In the genomic region with DNA sequence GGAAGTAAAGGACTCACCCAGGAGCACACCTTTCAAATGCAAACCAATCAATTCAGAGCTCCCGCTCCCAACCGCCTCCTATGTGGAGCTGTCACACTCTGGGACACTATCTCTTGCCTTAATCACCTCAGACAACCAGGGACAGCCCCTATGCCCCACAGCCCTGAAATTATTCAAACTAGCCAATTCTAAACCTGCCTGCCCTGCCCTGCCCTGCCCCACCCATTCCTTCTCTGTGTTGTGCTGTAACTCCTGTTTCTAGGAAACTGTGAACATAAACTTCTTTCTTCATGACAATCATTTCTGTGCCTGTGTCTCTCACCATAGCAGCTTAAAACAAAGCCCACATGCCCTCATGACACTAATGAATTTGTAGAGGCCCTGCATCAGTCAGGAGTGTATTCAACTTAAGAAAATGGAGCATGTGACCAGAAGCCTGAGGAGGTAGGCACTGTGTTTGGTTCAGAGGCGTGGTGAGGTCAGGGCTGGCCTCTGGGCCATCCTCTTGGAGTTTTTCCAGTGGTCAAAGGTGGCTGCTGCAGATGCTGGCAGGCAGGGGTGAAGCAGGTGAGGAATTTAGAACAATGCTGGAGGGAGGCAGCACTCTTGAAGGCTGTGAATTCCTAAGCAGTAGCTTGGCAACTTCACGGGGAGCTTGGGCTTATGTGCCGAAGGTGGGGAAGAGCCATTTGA, we compare ENCODE assay signal across 13 cellular contexts.
DNase-seq lines count a peak whose midpoint lies in the region; ATAC-seq and TF ChIP-seq lines count a peak whose summit lies in the region.
"Had no signal": no experiment of that assay in that cellular context is flagged by ENCODE, and none has a peak within 500 bp of the region (broad histone marks: within the 10 kb centered on the region; RNA-seq: fewer than 3 reads in every experiment).

No MANE protein-coding gene starts in this region.

- H3K4me2 ChIP-seq in neural progenitor cell, result no peak overlapping the region

- TF ChIP-seq CTCF in RWPE1 (conservative IDR thresholded peaks at IDR 0.05; ENCODE audit: low read depth) (no peak), epithelial cell of proximal tubule (conservative IDR thresholded peaks at IDR 0.05; ENCODE audit: low read depth, low read length) (no peak), neural progenitor cell (IDR thresholded peaks at IDR 0.05) (no peak)

- H3K4me1 ChIP-seq in neural progenitor cell, result peaks cover 38% of the 10 kb centered on the region
- H3K4me1 ChIP-seq: psoas muscle had no signal

- H3K27me3 Mint-ChIP-seq in neural progenitor cell (ENCODE audit: insufficient read depth, low read depth), result peaks cover 3% of the 10 kb centered on the region

- CTCF ChIA-PET in RWPE1 (lab: Yijun Ruan, JAX), result interaction anchor here (0.6 kb wide), 1 partner anchor 256 kb away, joined by 3 read pairs; no protein-coding TSS in a partner anchor

- peak overlapping the region; percentile 56 for H3K4me3 Mint-ChIP-seq in neural progenitor cell

- no peaks in the 10 kb centered on the region for H3K36me3 ChIP-seq in H7 (replicated peaks; ENCODE audit: control insufficient read depth, insufficient read depth, low read length)
- no peaks in the 10 kb centered on the region for H3K36me3 ChIP-seq in neural progenitor cell

- no peaks in the 10 kb centered on the region for H3K9me3 ChIP-seq in neural progenitor cell (ENCODE audit: low read depth)
- H3K9me3 ChIP-seq: psoas muscle had no signal

- H3K27me3 ChIP-seq in H7 (ENCODE audit: control insufficient read depth, insufficient read depth, low read length), result no peaks in the 10 kb centered on the region
- H3K27me3 ChIP-seq in neural progenitor cell, result no peaks in the 10 kb centered on the region

- no peaks in the 10 kb centered on the region for H3K79me2 ChIP-seq in neural progenitor cell (ENCODE audit: low read depth)

- peak overlapping the region; percentile 57 for H3K27ac Mint-ChIP-seq in neural progenitor cell

- no peak overlapping the region for H3K4me3 ChIP-seq in H7 (ENCODE audit: insufficient read depth, low read depth, low read length)
- H3K4me3 ChIP-seq in epithelial cell of proximal tubule (ENCODE audit: low read depth, low read length), result no peak overlapping the region
- no peak overlapping the region for H3K4me3 ChIP-seq in neural progenitor cell
- H3K4me3 ChIP-seq: GM12878, psoas muscle had no signal

- no peaks in the 10 kb centered on the region for H3K36me3 Mint-ChIP-seq in neural progenitor cell

- H3K9me3 Mint-ChIP-seq in neural progenitor cell, result no peaks in the 10 kb centered on the region

- H4K20me1 ChIP-seq in neural progenitor cell (ENCODE audit: low read depth), result no peaks in the 10 kb centered on the region

- peak; percentile 30 for DNase-seq in H7
- DNase-seq in RWPE1 (ENCODE audit: low spot score), result no peak
- peak; percentile 51 for DNase-seq in epithelial cell of proximal tubule (ENCODE audit: low read depth)
- no peak for DNase-seq in neural progenitor cell (ENCODE audit: low spot score)
- no peak for DNase-seq in NCI-H1930 (lab: John Stamatoyannopoulos, UW)
- no peak for DNase-seq in NCI-H1436 (lab: John Stamatoyannopoulos, UW)
- DNase-seq: DMS153, IMR-90, NCI-H2029, psoas muscle had no signal

- H3K4me1 Mint-ChIP-seq in neural progenitor cell, result peaks cover 42% of the 10 kb centered on the region

- ATAC-seq in HG03442 (IDR thresholded peaks at IDR 0.05; ENCODE audit: unreplicated experiment) (no peak), HG03521 (IDR thresholded peaks at IDR 0.05; ENCODE audit: unreplicated experiment) (no peak)
- ATAC-seq: GM12878, psoas muscle had no signal

- no peak overlapping the region for H3K9ac ChIP-seq in neural progenitor cell

- peaks cover 17% of the 10 kb centered on the region for H3F3A ChIP-seq in neural progenitor cell (ENCODE audit: low read depth)

- H2AFZ ChIP-seq in neural progenitor cell (replicated peaks), result no peak overlapping the region

- POLR2A ChIA-PET in RWPE1 (lab: Yijun Ruan, JAX; ENCODE audit: low non-redundant PET), result no interaction called here

- peak overlapping the region; percentile 28; the same call in 1 of the 2 replicates for H3K27ac ChIP-seq in RWPE1
- no peak overlapping the region for H3K27ac ChIP-seq in neural progenitor cell
- H3K27ac ChIP-seq: psoas muscle had no signal

Comparison
In these comparisons a context has a peak if more than half of its experiments do, and no peak if none do; other contexts are left out.
1. DNase-seq: peak in H7 (single experiment) and epithelial cell of proximal tubule (single experiment); none in RWPE1 (single experiment), neural progenitor cell (single experiment), NCI-H1930 (0 of 2) and NCI-H1436 (single experiment).